ENCODE assay signal across 29 cellular contexts in genomic region chr3:46868948-46869347, GRCh38. TPM values are rescaled to one million over a fixed set of nuclear protein-coding genes. Genes with fewer than 3 reads are reported as not detected.
"Had no signal": no experiment of that assay in that cellular context is flagged by ENCODE, and none has a peak within 500 bp of the region (broad histone marks: within the 10 kb centered on the region; RNA-seq: fewer than 3 reads in every experiment).

No MANE protein-coding gene starts in this region.

- H3K4me1 Mint-ChIP-seq: central memory CD8-positive, alpha-beta T cell; endodermal cell had no signal

- H3K36me3 ChIP-seq: adrenal gland, ascending aorta, brain microvascular endothelial cell, colonic mucosa, esophagus squamous epithelium, gastroesophageal sphincter, transverse colon, vagina had no signal

- H3K27me3 ChIP-seq: adrenal gland, ascending aorta, colonic mucosa, gastroesophageal sphincter, transverse colon, vagina had no signal

- H3K9me3 ChIP-seq: adrenal gland, ascending aorta, colonic mucosa, esophagus squamous epithelium, gastroesophageal sphincter, transverse colon, vagina had no signal

- H3K4me3 Mint-ChIP-seq: activated B cell treated with CpG ODN at 0.5 μM for 24 hours; activated CD4-positive, alpha-beta T cell treated with anti-CD3 and anti-CD28 coated beads for 36 hours; activated naive CD8-positive, alpha-beta T cell; activated T-cell treated with anti-CD3 and anti-CD28 coated beads, Interleukin-2, amount 50 U/mL, for 24 hours; activated T-helper 17 cell treated with anti-CD3 and anti-CD28 coated beads, Interleukin-2, amount 50 U/mL, for 72 hours; central memory CD8-positive, alpha-beta T cell; endodermal cell; nephron progenitor cell; stimulated activated naive CD8-positive, alpha-beta T cell treated with anti-CD3 and anti-CD28 coated beads, Interleukin-15, Interleukin-2, amounts not matched to agents 100 ng/mL and 50 ng/mL, for 24 hours; T-helper 17 cell had no signal

- H3K27me3 Mint-ChIP-seq: activated T-cell treated with anti-CD3 and anti-CD28 coated beads, Interleukin-2, amount 50 U/mL, for 24 hours; stimulated activated naive CD8-positive, alpha-beta T cell treated with anti-CD3 and anti-CD28 coated beads, Interleukin-15, Interleukin-2, amounts not matched to agents 100 ng/mL and 50 ng/mL, for 24 hours had no signal

- H3K36me3 Mint-ChIP-seq: activated naive CD8-positive, alpha-beta T cell had no signal

- H3K9me3 Mint-ChIP-seq: activated B cell treated with CpG ODN at 0.5 μM for 24 hours; activated T-cell treated with anti-CD3 and anti-CD28 coated beads, Interleukin-2, amount 50 U/mL, for 24 hours; activated T-helper 17 cell treated with anti-CD3 and anti-CD28 coated beads, Interleukin-2, amount 50 U/mL, for 72 hours; central memory CD8-positive, alpha-beta T cell; endodermal cell; nephron progenitor cell; stimulated activated naive CD8-positive, alpha-beta T cell treated with anti-CD3 and anti-CD28 coated beads, Interleukin-15, Interleukin-2, amounts not matched to agents 100 ng/mL and 50 ng/mL, for 24 hours had no signal

- ATAC-seq: activated CD4-positive, alpha-beta T cell treated with anti-CD3 and anti-CD28 coated beads for 36 hours; activated T-helper 17 cell treated with anti-CD3 and anti-CD28 coated beads, Interleukin-2, amount 50 U/mL, for 72 hours; gastroesophageal sphincter; T-helper 17 cell had no signal

- H3K4me3 ChIP-seq: adrenal gland, ascending aorta, colonic mucosa, esophagus squamous epithelium, gastroesophageal sphincter, transverse colon, vagina had no signal

- H3K27ac ChIP-seq: brain microvascular endothelial cell, colonic mucosa had no signal

- H3K27ac Mint-ChIP-seq: activated B cell treated with CpG ODN at 0.5 μM for 24 hours; activated CD4-positive, alpha-beta T cell treated with anti-CD3 and anti-CD28 coated beads for 36 hours; activated naive CD8-positive, alpha-beta T cell; activated T-cell treated with anti-CD3 and anti-CD28 coated beads, Interleukin-2, amount 50 U/mL, for 24 hours; activated T-helper 17 cell treated with anti-CD3 and anti-CD28 coated beads, Interleukin-2, amount 50 U/mL, for 72 hours; endodermal cell; nephron progenitor cell; stimulated activated naive CD8-positive, alpha-beta T cell treated with anti-CD3 and anti-CD28 coated beads, Interleukin-15, Interleukin-2, amounts not matched to agents 100 ng/mL and 50 ng/mL, for 24 hours; T-helper 17 cell had no signal

- H3K4me1 ChIP-seq: colonic mucosa had no signal

- DNase-seq: activated B cell treated with CpG ODN at 0.5 μM for 24 hours; activated CD4-positive, alpha-beta T cell treated with anti-CD3 and anti-CD28 coated beads for 36 hours; activated CD4-positive, alpha-beta T cell treated with anti-CD3 and anti-CD28 coated beads, Interleukin-2, amount 50 U/mL, for 4 hours; activated CD8-positive, alpha-beta memory T cell treated with anti-CD3 and anti-CD28 coated beads for 24 hours; activated CD8-positive, alpha-beta memory T cell treated with anti-CD3 and anti-CD28 coated beads, Interleukin-2, amount 50 U/mL, for 4 hours; activated naive CD4-positive, alpha-beta T cell; activated T-cell treated with anti-CD3 and anti-CD28 coated beads, Interleukin-2, amount 50 U/mL, for 24 hours; adrenal gland; brain microvascular endothelial cell; colonic mucosa; endodermal cell; esophagus squamous epithelium; head of caudate nucleus; islet precursor cell; mammary epithelial cell; midbrain; nephron progenitor cell; occipital lobe; stimulated activated CD4-positive, alpha-beta T cell treated with anti-CD3 and anti-CD28 coated beads, Interleukin-4, amount 100 ng/mL, for 24 hours; substantia nigra; T-helper 17 cell; transverse colon had no signal

RNA-seq across cellular contexts. Expression of gene MYL3, which starts 5.7 kb away (rescaled TPM):
- total RNA-seq: activated B cell treated with CpG ODN at 0.5 μM for 24 hours; activated CD4-positive, alpha-beta T cell treated with anti-CD3 and anti-CD28 coated beads for 36 hours; activated T-helper 17 cell treated with anti-CD3 and anti-CD28 coated beads, Interleukin-2, amount 50 U/mL, for 72 hours; mammary epithelial cell; occipital lobe; T-helper 17 cell; vagina had no signal
- polyA plus RNA-seq: mammary epithelial cell had no signal

RNA-seq across cellular contexts. Expression of gene PTH1R, which starts 8.6 kb away (rescaled TPM):
- total RNA-seq: activated B cell treated with CpG ODN at 0.5 μM for 24 hours; activated CD4-positive, alpha-beta T cell treated with anti-CD3 and anti-CD28 coated beads for 36 hours; activated T-helper 17 cell treated with anti-CD3 and anti-CD28 coated beads, Interleukin-2, amount 50 U/mL, for 72 hours; T-helper 17 cell had no signal
- polyA plus RNA-seq: mammary epithelial cell had no signal
